Comparison of ENCODE assay signal across 17 cellular contexts in genomic region chr1:235633220-235633540, GRCh38. TPM values are rescaled to one million over a fixed set of nuclear protein-coding genes. Genes with fewer than 3 reads are reported as not detected.
A peak's percentile ranks its signal among the peaks of the same experiment; 100 is the strongest.
DNase-seq lines count a peak whose midpoint lies in the region; ATAC-seq and TF ChIP-seq lines count a peak whose summit lies in the region.
"Had no signal": no experiment of that assay in that cellular context is flagged by ENCODE, and none has a peak within 500 bp of the region (broad histone marks: within the 10 kb centered on the region; RNA-seq: fewer than 3 reads in every experiment).

No MANE protein-coding gene starts in this region.

- TF ChIP-seq CTCF in A673 (conservative IDR thresholded peaks at IDR 0.05; ENCODE audit: low read depth, low read length): no peak

- DNase-seq in A673 (ENCODE audit: low spot score): no peak
- no peak for DNase-seq in activated T-helper 2 cell treated with anti-CD3 and anti-CD28 coated beads, Interferon-gamma antibody, Interleukin-2, Interleukin-4, amounts not matched to agents 10 μg/mL and 5 μg/mL and 100 μg/mL, durations not matched to agents 14 hours and 24 hours and 36 hours (ENCODE audit: low spot score)
- DNase-seq in mesenchymal stem cell: no peak
- DNase-seq in T-helper 9 cell: no peak
- no peak for DNase-seq in T-cell
- DNase-seq in NCI-H526 (lab: John Stamatoyannopoulos, UW): no peak
- DNase-seq: activated CD8-positive, alpha-beta memory T cell treated with anti-CD3 and anti-CD28 coated beads, Interleukin-2, amount 10 ng/mL, durations not matched to agents 7 days and 5 days; gastrocnemius medialis; NCI-H1092; ovary had no signal

- no peak overlapping the region for H3K18ac ChIP-seq in mesenchymal stem cell (ENCODE audit: low read depth in 1 of 2, low read length in 2 of 2)

- H2BK120ac ChIP-seq in mesenchymal stem cell (ENCODE audit: low read depth, low read length): no peak overlapping the region

- peak overlapping the region; percentile 30 for H3K4me2 ChIP-seq in mesenchymal stem cell (ENCODE audit: low read length, poor library complexity, severe bottlenecking)

- H2BK15ac ChIP-seq in mesenchymal stem cell (ENCODE audit: low read depth, poor library complexity, severe bottlenecking): no peak overlapping the region

- H4K8ac ChIP-seq in mesenchymal stem cell (ENCODE audit: low read length): no peak overlapping the region

- no peaks in the 10 kb centered on the region for H3K36me3 ChIP-seq in A673 (ENCODE audit: insufficient read depth, low read length, poor library complexity, severe bottlenecking)
- H3K36me3 ChIP-seq in mesenchymal stem cell (ENCODE audit: control insufficient read depth in 1 of 2, insufficient read depth in 2 of 2, low read depth in 1 of 2, low read length in 2 of 2): no peaks in the 10 kb centered on the region
- H3K36me3 ChIP-seq: gastrocnemius medialis, ovary had no signal

- 92% methylated on average over 2 of the region's 3 CpGs for WGBS in mesenchymal stem cell

- H3K4me1 ChIP-seq in A673 (ENCODE audit: insufficient read depth, low read length, poor library complexity, severe bottlenecking): peaks cover 6% of the 10 kb centered on the region
- H3K4me1 ChIP-seq in mesenchymal stem cell (ENCODE audit: control insufficient read depth, insufficient read depth, low read depth, low read length): peaks cover 10% of the 10 kb centered on the region
- H3K4me1 ChIP-seq: gastrocnemius medialis had no signal

- no peaks in the 10 kb centered on the region for H3K79me1 ChIP-seq in mesenchymal stem cell (replicated peaks; ENCODE audit: low read length, poor library complexity, severe bottlenecking)

- H3K27me3 ChIP-seq in A673 (replicated peaks; ENCODE audit: insufficient read depth, low read depth, low read length, poor library complexity) (no peaks in the 10 kb centered on the region), mesenchymal stem cell (ENCODE audit: control insufficient read depth in 1 of 2, insufficient read depth in 1 of 2, low read length in 2 of 2) (peaks cover 12 to 38% of the 10 kb centered on the region in 2 experiments)
- H3K27me3 ChIP-seq: gastrocnemius medialis, ovary had no signal

- peak overlapping the region; percentile 77 for H3K9ac ChIP-seq in mesenchymal stem cell (ENCODE audit: low read length)

- no peak overlapping the region for H4K91ac ChIP-seq in mesenchymal stem cell (ENCODE audit: low read length)

- POLR2A ChIA-PET in A673 (lab: Charles Lee; ENCODE audit: low non-redundant PET): no interaction called here
- POLR2A ChIA-PET in T-cell (lab: Charles Lee): no interaction called here

- CTCF ChIA-PET in A673 (lab: Charles Lee) (no interaction called here), T-cell (lab: Charles Lee) (no interaction called here)

- peaks cover 22% of the 10 kb centered on the region for H3K36me3 Mint-ChIP-seq in activated T-helper 2 cell treated with anti-CD3 and anti-CD28 coated beads, Interferon-gamma antibody, Interleukin-2, Interleukin-4, amounts not matched to agents 10 μg/mL and 5 μg/mL and 100 μg/mL, durations not matched to agents 14 hours and 24 hours and 36 hours (ENCODE audit: low read depth)
- no peaks in the 10 kb centered on the region for H3K36me3 Mint-ChIP-seq in T-cell
- H3K36me3 Mint-ChIP-seq: activated CD8-positive, alpha-beta memory T cell treated with anti-CD3 and anti-CD28 coated beads, Interleukin-2, amount 10 ng/mL, durations not matched to agents 7 days and 5 days; activated naive CD4-positive, alpha-beta T cell treated with anti-CD3 and anti-CD28 coated beads, Interleukin-2, amount 50 U/mL, for 24 hours; mesothelial cell of epicardium had no signal

- no peak overlapping the region for H2AK5ac ChIP-seq in mesenchymal stem cell (ENCODE audit: low read length, severe bottlenecking)

- intact Hi-C loops in A673 (cut with micrococcal nuclease; ENCODE audit: unreplicated experiment): loop anchor here (10.0 kb wide), 1 partner anchor 118 kb away; no protein-coding TSS in a partner anchor
- intact Hi-C loops in activated T-helper 2 cell treated with anti-CD3 and anti-CD28 coated beads, Interferon-gamma antibody, Interleukin-2, Interleukin-4, amounts not matched to agents 10 μg/mL and 5 μg/mL and 100 μg/mL, durations not matched to agents 14 hours and 24 hours and 36 hours (cut with micrococcal nuclease): loop anchor here (1.0 kb wide), 1 partner anchor 14 kb away; no protein-coding TSS in a partner anchor

- no peak overlapping the region for H3K14ac ChIP-seq in mesenchymal stem cell (ENCODE audit: low read length in 2 of 2)

- peak overlapping the region; percentile 38 for H3K4me3 Mint-ChIP-seq in activated T-helper 2 cell treated with anti-CD3 and anti-CD28 coated beads, Interferon-gamma antibody, Interleukin-2, Interleukin-4, amounts not matched to agents 10 μg/mL and 5 μg/mL and 100 μg/mL, durations not matched to agents 14 hours and 24 hours and 36 hours (ENCODE audit: low read depth)
- no peak overlapping the region for H3K4me3 Mint-ChIP-seq in T-cell
- H3K4me3 Mint-ChIP-seq: activated CD8-positive, alpha-beta memory T cell treated with anti-CD3 and anti-CD28 coated beads, Interleukin-2, amount 10 ng/mL, durations not matched to agents 7 days and 5 days had no signal

- peaks cover 25% of the 10 kb centered on the region for H3K4me1 Mint-ChIP-seq in activated T-helper 2 cell treated with anti-CD3 and anti-CD28 coated beads, Interferon-gamma antibody, Interleukin-2, Interleukin-4, amounts not matched to agents 10 μg/mL and 5 μg/mL and 100 μg/mL, durations not matched to agents 14 hours and 24 hours and 36 hours (ENCODE audit: low read depth)
- H3K4me1 Mint-ChIP-seq in T-cell: peaks cover 3 to 8% (median 6%) of the 10 kb centered on the region in 3 donors

- no peak overlapping the region for H2AFZ ChIP-seq in mesenchymal stem cell (ENCODE audit: low read depth, low read length)

- BruUV-seq in A673 (replicated peaks; lab: Mats Ljungman, UMichigan): no TSS peak

- H2BK5ac ChIP-seq in mesenchymal stem cell (ENCODE audit: low read depth, low read length, poor library complexity, severe bottlenecking): no peak overlapping the region

- no peaks in the 10 kb centered on the region for H3K27me3 Mint-ChIP-seq in activated T-helper 2 cell treated with anti-CD3 and anti-CD28 coated beads, Interferon-gamma antibody, Interleukin-2, Interleukin-4, amounts not matched to agents 10 μg/mL and 5 μg/mL and 100 μg/mL, durations not matched to agents 14 hours and 24 hours and 36 hours (ENCODE audit: low read depth)
- peaks cover 3 to 21% of the 10 kb centered on the region in 2 donors for H3K27me3 Mint-ChIP-seq in T-cell

- H3K9me3 Mint-ChIP-seq in activated T-helper 2 cell treated with anti-CD3 and anti-CD28 coated beads, Interferon-gamma antibody, Interleukin-2, Interleukin-4, amounts not matched to agents 10 μg/mL and 5 μg/mL and 100 μg/mL, durations not matched to agents 14 hours and 24 hours and 36 hours: no peaks in the 10 kb centered on the region
- H3K9me3 Mint-ChIP-seq in T-cell: no peaks in the 10 kb centered on the region
- H3K9me3 Mint-ChIP-seq: activated naive CD4-positive, alpha-beta T cell treated with anti-CD3 and anti-CD28 coated beads, Interleukin-2, amount 50 U/mL, for 24 hours; mesothelial cell of epicardium had no signal

- peak overlapping the region; percentile 30 for H3K4me3 ChIP-seq in A673 (ENCODE audit: low read depth, low read length, poor library complexity, severe bottlenecking)
- peak overlapping the region in 1 of 2 experiments; percentile 74 for H3K4me3 ChIP-seq in mesenchymal stem cell (ENCODE audit: insufficient read depth in 1 of 2, low read depth in 1 of 2, low read length in 2 of 2)
- H3K4me3 ChIP-seq: gastrocnemius medialis, ovary had no signal

- no peak overlapping the region for H3K23ac ChIP-seq in mesenchymal stem cell (ENCODE audit: low read length in 2 of 2)

- H3K9me3 ChIP-seq in A673 (ENCODE audit: low read depth, low read length, poor library complexity, severe bottlenecking) (no peaks in the 10 kb centered on the region), mesenchymal stem cell (ENCODE audit: control insufficient read depth, low read length) (no peaks in the 10 kb centered on the region)
- H3K9me3 ChIP-seq: gastrocnemius medialis, ovary had no signal

- peak overlapping the region; percentile 74 for H3K27ac Mint-ChIP-seq in activated T-helper 2 cell treated with anti-CD3 and anti-CD28 coated beads, Interferon-gamma antibody, Interleukin-2, Interleukin-4, amounts not matched to agents 10 μg/mL and 5 μg/mL and 100 μg/mL, durations not matched to agents 14 hours and 24 hours and 36 hours
- H3K27ac Mint-ChIP-seq in T-cell: no peak overlapping the region
- H3K27ac Mint-ChIP-seq: activated CD8-positive, alpha-beta memory T cell treated with anti-CD3 and anti-CD28 coated beads, Interleukin-2, amount 10 ng/mL, durations not matched to agents 7 days and 5 days; activated naive CD4-positive, alpha-beta T cell treated with anti-CD3 and anti-CD28 coated beads, Interleukin-2, amount 50 U/mL, for 24 hours had no signal

- ATAC-seq in GM19395 (IDR thresholded peaks at IDR 0.05; ENCODE audit: unreplicated experiment) (peak; percentile 18), T-cell (replicated peaks in 1 of 4) (no peak), GM21529 (IDR thresholded peaks at IDR 0.05; ENCODE audit: unreplicated experiment) (no peak)
- ATAC-seq: activated CD8-positive, alpha-beta memory T cell treated with anti-CD3 and anti-CD28 coated beads, Interleukin-2, amount 10 ng/mL, durations not matched to agents 7 days and 5 days; gastrocnemius medialis had no signal

- no peak overlapping the region for H3K4ac ChIP-seq in mesenchymal stem cell (ENCODE audit: low read depth in 1 of 2, low read length in 2 of 2)

- H3K27ac ChIP-seq in A673 (ENCODE audit: low read depth, low read length, poor library complexity, severe bottlenecking) (no peak overlapping the region), mesenchymal stem cell (ENCODE audit: low read length, poor library complexity, severe bottlenecking) (no peak overlapping the region)
- H3K27ac ChIP-seq: gastrocnemius medialis, ovary, VCaP had no signal

- H2BK12ac ChIP-seq in mesenchymal stem cell (ENCODE audit: low read length in 2 of 2): no peak overlapping the region

RNA-seq across cellular contexts. Expression of gene GNG4, which starts 16.4 kb away (rescaled TPM):
- 11.0 and 13.0 TPM in 2 replicates for total RNA-seq in A673 (2021)
- total RNA-seq in activated T-helper 2 cell treated with anti-CD3 and anti-CD28 coated beads, Interferon-gamma antibody, Interleukin-2, Interleukin-4, amounts not matched to agents 10 μg/mL and 5 μg/mL and 100 μg/mL, durations not matched to agents 14 hours and 24 hours and 36 hours: 167 and 170 TPM in 2 replicates
- 0.07 TPM for polyA plus RNA-seq in mesenchymal stem cell (2013, experiment 1 of 2)
- polyA plus RNA-seq in mesenchymal stem cell (2013, experiment 2 of 2): 0.14 TPM
- total RNA-seq in T-cell: under 1 TPM in 4 of 5 donors, not detected in 1; 0.07 to 0.29 (median 0.17) TPM
- total RNA-seq: bronchial epithelial cell, gastrocnemius medialis, subcutaneous adipose tissue had no signal

Comparison
In these comparisons a context has a peak if more than half of its experiments do, and no peak if none do; other contexts are left out.
1. RNA of gene GNG4, which starts 16.4 kb away (total RNA-seq): 167 to 170 TPM in activated T-helper 2 cell treated with anti-CD3 and anti-CD28 coated beads, Interferon-gamma antibody, Interleukin-2, Interleukin-4, amounts not matched to agents 10 μg/mL and 5 μg/mL and 100 μg/mL, durations not matched to agents 14 hours and 24 hours and 36 hours; 11.0 to 13.0 TPM in A673 and 0.07 to 0.29 TPM in T-cell; every median in the first group is over 10 times any median in the second.